In genomic region chrX:73944582-73944947, GRCh38 we compare ENCODE assay signal across 8 cellular contexts.
DNase-seq lines count a peak whose midpoint lies in the region; ATAC-seq, FAIRE-seq and TF ChIP-seq lines count a peak whose summit lies in the region.

No MANE protein-coding gene starts in this region.

- H3K27ac ChIP-seq in BLaER1 treated with 17β-estradiol and CSF1 and Interleukin-3, amounts not matched to agents 10 nM and 100 nM = peak overlapping the region; percentile 83 to 98 (median 95)
- H3K27ac ChIP-seq in adrenal gland (peak overlapping the region; percentile 72 to 91 (median 76)), thyroid gland (peak overlapping the region; percentile 1 to 83 (median 81))

- H4K20me1 ChIP-seq in BLaER1 treated with 17β-estradiol and CSF1 and Interleukin-3, amounts not matched to agents 10 nM and 100 nM = peaks cover 0 to 10% (median 0%) of the 10 kb centered on the region in 11 experiments; a peak in 6 of 22 replicates

- DNase-seq in adrenal gland = no peak
- no peak for DNase-seq in kidney epithelial cell (ENCODE audit: low read depth)
- DNase-seq in thyroid gland = no peak
- DNase-seq in urothelium cell line (ENCODE audit: low spot score) = no peak
- DNase-seq in EL = no peak

- peaks cover 34 to 40% (median 38%) of the 10 kb centered on the region in 11 experiments for H3K36me3 ChIP-seq in BLaER1 treated with 17β-estradiol and CSF1 and Interleukin-3, amounts not matched to agents 10 nM and 100 nM
- H3K36me3 ChIP-seq in adrenal gland (replicated peaks in 1 of 2) (peaks cover 0 to 8% of the 10 kb centered on the region in 2 donors), kidney epithelial cell (ENCODE audit: control insufficient read depth, insufficient read depth, low read length) (no peaks in the 10 kb centered on the region), thyroid gland (peaks cover 0 to 9% of the 10 kb centered on the region in 2 donors)

- H3K4me3 ChIP-seq in BLaER1 treated with 17β-estradiol and CSF1 and Interleukin-3, amounts not matched to agents 10 nM and 100 nM = peak overlapping the region; percentile 64 to 95 (median 81)
- H3K4me3 ChIP-seq in adrenal gland = peak overlapping the region; percentile 42 to 85 (median 58)
- H3K4me3 ChIP-seq in kidney epithelial cell (ENCODE audit: low read depth, low read length) = peak overlapping the region; percentile 92
- peak overlapping the region in 2 of 3 donors; percentile 60 to 65 for H3K4me3 ChIP-seq in thyroid gland (replicated peaks in 1 of 3)

- peak overlapping the region; percentile 87 to 98 (median 95) for H3K9ac ChIP-seq in BLaER1 treated with 17β-estradiol and CSF1 and Interleukin-3, amounts not matched to agents 10 nM and 100 nM

- 0 to 1% (median 0%) methylated on average over 8 of the region's 8 CpGs for WGBS in adrenal gland, 4 donors
- 0% methylated on average over 8 of the region's 8 CpGs for WGBS in thyroid gland, 2 donors

- H3K4me1 ChIP-seq in BLaER1 treated with 17β-estradiol and CSF1 and Interleukin-3, amounts not matched to agents 10 nM and 100 nM = peaks cover 14 to 26% (median 21%) of the 10 kb centered on the region in 10 experiments
- peaks cover 3 to 28% of the 10 kb centered on the region in 2 donors for H3K4me1 ChIP-seq in adrenal gland (replicated peaks in 1 of 2)
- H3K4me1 ChIP-seq in thyroid gland = peaks cover 3 to 5% of the 10 kb centered on the region in 2 donors

- peak; percentile 4 for ATAC-seq in HG02852 (IDR thresholded peaks at IDR 0.05; ENCODE audit: unreplicated experiment)
- no peak for ATAC-seq in HG03439 (IDR thresholded peaks at IDR 0.05; ENCODE audit: unreplicated experiment)

- FAIRE-seq in urothelium cell line (lab: Jason Lieb, UNC) = no peak

- H3K9me3 ChIP-seq in BLaER1 treated with 17β-estradiol and CSF1 and Interleukin-3, amounts not matched to agents 10 nM and 100 nM (replicated peaks in 1 of 11) = peaks cover 0 to 8% (median 0%) of the 10 kb centered on the region in 11 experiments; a peak in 3 of 22 replicates
- H3K9me3 ChIP-seq in adrenal gland (replicated peaks in 1 of 3) = no peaks in the 10 kb centered on the region
- H3K9me3 ChIP-seq in thyroid gland = no peaks in the 10 kb centered on the region

- TF ChIP-seq POLR2A in adrenal gland (IDR thresholded peaks at IDR 0.05) (no peak), thyroid gland (IDR thresholded peaks at IDR 0.05) (no peak)

- H3K27me3 ChIP-seq in BLaER1 treated with 17β-estradiol and CSF1 and Interleukin-3, amounts not matched to agents 10 nM and 100 nM = no peaks in the 10 kb centered on the region
- H3K27me3 ChIP-seq in adrenal gland = no peaks in the 10 kb centered on the region
- H3K27me3 ChIP-seq in kidney epithelial cell (ENCODE audit: control insufficient read depth, insufficient read depth, low read length) = no peaks in the 10 kb centered on the region
- H3K27me3 ChIP-seq in thyroid gland = no peaks in the 10 kb centered on the region

- peak overlapping the region; percentile 55 to 91 (median 78) for H3K4me2 ChIP-seq in BLaER1 treated with 17β-estradiol and CSF1 and Interleukin-3, amounts not matched to agents 10 nM and 100 nM

- no peak for TF ChIP-seq CTCF in adrenal gland (IDR thresholded peaks at IDR 0.05)
- no peak for TF ChIP-seq CTCF in kidney epithelial cell (IDR thresholded peaks at IDR 0.05; ENCODE audit: insufficient read depth, low read length, poor library complexity, severe bottlenecking)
- no peak for TF ChIP-seq CTCF in thyroid gland (IDR thresholded peaks at IDR 0.05)

- intact Hi-C loops in adrenal gland (cut with DNase I) = no loop called here
- intact Hi-C loops in thyroid gland (cut with DNase I) = loop anchor here (10.0 kb wide), 1 partner anchor 90 kb away; the partner anchor contains the start of gene XIST
